27 cellular contexts compared by ENCODE assay signal in the genomic region with DNA sequence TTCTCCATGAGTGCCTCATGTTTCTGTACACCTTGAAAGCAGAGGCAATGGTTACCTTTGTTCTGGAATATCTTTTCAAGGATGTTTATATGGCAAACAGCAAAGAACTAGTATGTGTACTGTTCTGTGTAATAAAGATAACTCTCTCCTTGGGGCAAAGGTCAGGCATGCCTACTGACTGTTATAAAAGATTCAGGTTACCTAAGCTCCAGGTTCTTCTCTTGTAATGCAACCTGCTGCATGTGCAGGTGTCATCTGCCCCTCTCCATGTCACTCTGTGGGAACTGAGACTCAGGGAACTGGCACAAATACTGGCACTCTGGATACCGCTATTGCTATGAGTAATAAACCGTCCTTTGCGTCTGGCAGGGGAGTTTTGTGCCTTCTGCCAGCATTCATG. TPM values are rescaled to one million over a fixed set of nuclear protein-coding genes. Genes with fewer than 3 reads are reported as not detected.
"Had no signal": no experiment of that assay in that cellular context is flagged by ENCODE, and none has a peak within 500 bp of the region (broad histone marks: within the 10 kb centered on the region; RNA-seq: fewer than 3 reads in every experiment).

No MANE protein-coding gene starts in this region.

- H3K27ac Mint-ChIP-seq: memory B cell; naive B cell; natural killer cell treated with Interleukin-12 subunit alpha and Interleukin-12 subunit beta and Interleukin-15 and Interleukin-18, amount 100 ng/mL, for 72 hours; stimulated activated effector memory CD8-positive, alpha-beta T cell treated with anti-CD3 and anti-CD28 coated beads, Interleukin-12 subunit alpha, Interleukin-12 subunit beta, amount 100 ng/mL, for 72 hours; type B pancreatic cell had no signal

- H3K4me1 ChIP-seq: foreskin keratinocyte, prostate gland, thyroid gland had no signal

- DNase-seq: dermis blood vessel endothelial cell; effector memory CD4-positive, alpha-beta T cell; foreskin keratinocyte; heart left ventricle; hippocampal formation; islet precursor cell; kidney glomerular epithelial cell; naive B cell; stimulated activated CD4-positive, alpha-beta T cell treated with anti-CD3 and anti-CD28 coated beads, Interleukin-2, amount 100 ng/mL, for 24 hours; stimulated activated CD4-positive, alpha-beta T cell treated with anti-CD3 and anti-CD28 coated beads, Interleukin-4, amount 100 ng/mL, for 24 hours; stimulated activated naive CD4-positive, alpha-beta T cell treated with Interleukin-2 at 50 U/mL for 16 hours; stomach; thyroid gland had no signal

- H3K36me3 Mint-ChIP-seq: memory B cell; naive B cell; natural killer cell treated with Interleukin-12 subunit alpha and Interleukin-12 subunit beta and Interleukin-15 and Interleukin-18, amount 100 ng/mL, for 72 hours; stimulated activated effector memory CD8-positive, alpha-beta T cell treated with anti-CD3 and anti-CD28 coated beads, Interleukin-12 subunit alpha, Interleukin-12 subunit beta, amount 100 ng/mL, for 72 hours; type B pancreatic cell had no signal

- H3K4me1 Mint-ChIP-seq: stimulated activated effector memory CD8-positive, alpha-beta T cell treated with anti-CD3 and anti-CD28 coated beads, Interleukin-12 subunit alpha, Interleukin-12 subunit beta, amount 100 ng/mL, for 72 hours had no signal

- H3K36me3 ChIP-seq: esophagus muscularis mucosa, gastroesophageal sphincter, heart left ventricle, prostate gland, right atrium auricular region, stomach, thyroid gland had no signal

- H3K9me3 ChIP-seq: esophagus muscularis mucosa, gastroesophageal sphincter, heart left ventricle, prostate gland, right atrium auricular region, stomach, thyroid gland had no signal

- H3K4me3 Mint-ChIP-seq: memory B cell; naive B cell; natural killer cell treated with Interleukin-12 subunit alpha and Interleukin-12 subunit beta and Interleukin-15 and Interleukin-18, amount 100 ng/mL, for 72 hours; neural crest cell; stimulated activated effector memory CD8-positive, alpha-beta T cell treated with anti-CD3 and anti-CD28 coated beads, Interleukin-12 subunit alpha, Interleukin-12 subunit beta, amount 100 ng/mL, for 72 hours; type B pancreatic cell had no signal

- H3K27me3 ChIP-seq: right atrium auricular region, thyroid gland had no signal

- H3K4me3 ChIP-seq: coronary artery, esophagus muscularis mucosa, gastroesophageal sphincter, heart left ventricle, lung, prostate gland, right atrium auricular region, stomach, thyroid gland had no signal

- H3K9me3 Mint-ChIP-seq: memory B cell; natural killer cell treated with Interleukin-12 subunit alpha and Interleukin-12 subunit beta and Interleukin-15 and Interleukin-18, amount 100 ng/mL, for 72 hours; neural crest cell; stimulated activated effector memory CD8-positive, alpha-beta T cell treated with anti-CD3 and anti-CD28 coated beads, Interleukin-12 subunit alpha, Interleukin-12 subunit beta, amount 100 ng/mL, for 72 hours; type B pancreatic cell had no signal

- ATAC-seq: foreskin keratinocyte; gastroesophageal sphincter; heart left ventricle; left lobe of liver; natural killer cell treated with Interleukin-12 subunit alpha and Interleukin-12 subunit beta and Interleukin-15 and Interleukin-18, amount 100 ng/mL, for 72 hours; sciatic nerve; stimulated activated effector memory CD8-positive, alpha-beta T cell treated with anti-CD3 and anti-CD28 coated beads, Interleukin-12 subunit alpha, Interleukin-12 subunit beta, amount 100 ng/mL, for 72 hours had no signal

RNA-seq across cellular contexts. Expression of a gene that starts 5.4 kb away (rescaled TPM):
- total RNA-seq: dermis blood vessel endothelial cell, endothelial cell of umbilical vein, foreskin keratinocyte had no signal
